ENCODE assay signal across 11 cellular contexts in genomic region chr10:119575506-119575905, GRCh38. TPM values are rescaled to one million over a fixed set of nuclear protein-coding genes. Genes with fewer than 3 reads are reported as not detected.
DNase-seq lines count a peak whose midpoint lies in the region; ATAC-seq, FAIRE-seq and TF ChIP-seq lines count a peak whose summit lies in the region.
"Had no signal": no experiment of that assay in that cellular context is flagged by ENCODE, and none has a peak within 500 bp of the region (broad histone marks: within the 10 kb centered on the region; RNA-seq: fewer than 3 reads in every experiment).

No MANE protein-coding gene starts in this region.

- H3K27me3 Mint-ChIP-seq in activated CD4-positive, alpha-beta memory T cell treated with anti-CD3 and anti-CD28 coated beads for 36 hours = no peaks in the 10 kb centered on the region
- peaks cover 3% of the 10 kb centered on the region; the same call in 1 of the 2 replicates for H3K27me3 Mint-ChIP-seq in HFFc6 (ENCODE audit: insufficient read depth)

- H3K36me3 Mint-ChIP-seq in activated CD4-positive, alpha-beta memory T cell treated with anti-CD3 and anti-CD28 coated beads for 36 hours = peaks cover 42% of the 10 kb centered on the region
- peaks cover 40% of the 10 kb centered on the region for H3K36me3 Mint-ChIP-seq in HFFc6 (ENCODE audit: low read depth)

- peak overlapping the region; percentile 73 for H3K27ac Mint-ChIP-seq in activated CD4-positive, alpha-beta memory T cell treated with anti-CD3 and anti-CD28 coated beads for 36 hours
- no peak overlapping the region for H3K27ac Mint-ChIP-seq in HFFc6

- no peaks in the 10 kb centered on the region for H3K9me3 Mint-ChIP-seq in activated CD4-positive, alpha-beta memory T cell treated with anti-CD3 and anti-CD28 coated beads for 36 hours
- H3K9me3 Mint-ChIP-seq in HFFc6 = no peaks in the 10 kb centered on the region

- H3K4me1 Mint-ChIP-seq in activated CD4-positive, alpha-beta memory T cell treated with anti-CD3 and anti-CD28 coated beads for 36 hours (ENCODE audit: low read depth) = peaks cover 20% of the 10 kb centered on the region
- no peaks in the 10 kb centered on the region for H3K4me1 Mint-ChIP-seq in HFFc6 (ENCODE audit: low read depth)

- ATAC-seq in HG03354 (IDR thresholded peaks at IDR 0.05; ENCODE audit: poor library complexity, severe bottlenecking, unreplicated experiment) = no peak

- CTCF ChIA-PET in activated CD4-positive, alpha-beta memory T cell treated with anti-CD3 and anti-CD28 coated beads for 36 hours (lab: Charles Lee) = interaction anchor here (0.7 kb wide), 1 partner anchor 81 kb away, joined by 3 read pairs; no protein-coding TSS in a partner anchor

- no peak overlapping the region for H3K4me3 ChIP-seq in fibroblast of the aortic adventitia (ENCODE audit: low read depth, low read length)
- H3K4me3 ChIP-seq: smooth muscle cell had no signal

- FAIRE-seq in G401.6 (lab: Jason Lieb, UNC) = peak; percentile 72

- TF ChIP-seq CTCF in fibroblast of the aortic adventitia (IDR thresholded peaks at IDR 0.05; ENCODE audit: insufficient read depth, low read length) (no peak), HFFc6 (IDR thresholded peaks at IDR 0.05) (no peak)

- no peak overlapping the region for H3K4me3 Mint-ChIP-seq in activated CD4-positive, alpha-beta memory T cell treated with anti-CD3 and anti-CD28 coated beads for 36 hours
- no peak overlapping the region for H3K4me3 Mint-ChIP-seq in HFFc6

- POLR2A ChIA-PET in activated CD4-positive, alpha-beta memory T cell treated with anti-CD3 and anti-CD28 coated beads for 36 hours (lab: Charles Lee) = interaction anchor here (0.5 kb wide), 1 partner anchor 27 kb away, joined by 3 read pairs; no protein-coding TSS in a partner anchor

- peak; percentile 60 for DNase-seq in AG08395 (ENCODE audit: low spot score)
- DNase-seq in activated CD4-positive, alpha-beta memory T cell treated with anti-CD3 and anti-CD28 coated beads for 36 hours = peak; percentile 25
- DNase-seq in fibroblast of the aortic adventitia (ENCODE audit: low read depth) = peak; percentile 37
- no peak for DNase-seq in SK-N-DZ (ENCODE audit: low spot score)
- DNase-seq in HFFc6 = no peak
- DNase-seq in NCI-H446 (lab: John Stamatoyannopoulos, UW) = no peak
- DNase-seq: GOT3, midbrain had no signal

- intact Hi-C loops in activated CD4-positive, alpha-beta memory T cell treated with anti-CD3 and anti-CD28 coated beads for 36 hours (cut with micrococcal nuclease) = no loop called here

RNA-seq across cellular contexts. Expression of gene TIAL1, which starts 21.3 kb away (rescaled TPM):
- total RNA-seq in activated CD4-positive, alpha-beta memory T cell treated with anti-CD3 and anti-CD28 coated beads for 36 hours = 100 to 1,000 TPM; 177 TPM
- total RNA-seq in fibroblast of the aortic adventitia (ENCODE audit: low replicate concordance) = 48.7 and 60.1 TPM in 2 replicates
- 57.1 and 68.3 TPM in 2 replicates for polyA plus RNA-seq in SK-N-DZ (2014; cell fraction: cytosol; rRNA removed)
- 477 and 682 TPM in 2 replicates for polyA plus RNA-seq in SK-N-DZ (2014; cell fraction: nucleus; rRNA removed)
- 100 to 1,000 TPM; 129 to 149 (median 134) TPM for total RNA-seq in HFFc6 (2021; fragmentation: NEBNext Ultra II Directional; extraction: Animal tissue kit (Norgen Biotek cat#: 25700))

RNA-seq across cellular contexts. Expression of gene RGS10, which starts 33.0 kb away (rescaled TPM):
- total RNA-seq in activated CD4-positive, alpha-beta memory T cell treated with anti-CD3 and anti-CD28 coated beads for 36 hours = 100 to 1,000 TPM; 158 to 173 TPM
- 42.0 and 42.4 TPM in 2 replicates for total RNA-seq in fibroblast of the aortic adventitia (ENCODE audit: low replicate concordance)
- polyA plus RNA-seq in SK-N-DZ (2014; cell fraction: cytosol; rRNA removed) = 42.3 and 49.8 TPM in 2 replicates
- polyA plus RNA-seq in SK-N-DZ (2014; cell fraction: nucleus; rRNA removed) = 26.4 and 34.4 TPM in 2 replicates
- total RNA-seq in HFFc6 (2021; fragmentation: NEBNext Ultra II Directional; extraction: Animal tissue kit (Norgen Biotek cat#: 25700)) = 10 to 100 TPM; 52.6 to 76.4 (median 71.3) TPM

Comparison
In these comparisons a context has a peak if more than half of its experiments do, and no peak if none do; other contexts are left out.
1. DNase-seq: peak in AG08395 (single experiment), activated CD4-positive, alpha-beta memory T cell treated with anti-CD3 and anti-CD28 coated beads for 36 hours (single experiment) and fibroblast of the aortic adventitia (single experiment); none in SK-N-DZ (single experiment), HFFc6 (single experiment) and NCI-H446 (0 of 2).